Comparison of ENCODE assay signal across 19 cellular contexts in the genomic region with DNA sequence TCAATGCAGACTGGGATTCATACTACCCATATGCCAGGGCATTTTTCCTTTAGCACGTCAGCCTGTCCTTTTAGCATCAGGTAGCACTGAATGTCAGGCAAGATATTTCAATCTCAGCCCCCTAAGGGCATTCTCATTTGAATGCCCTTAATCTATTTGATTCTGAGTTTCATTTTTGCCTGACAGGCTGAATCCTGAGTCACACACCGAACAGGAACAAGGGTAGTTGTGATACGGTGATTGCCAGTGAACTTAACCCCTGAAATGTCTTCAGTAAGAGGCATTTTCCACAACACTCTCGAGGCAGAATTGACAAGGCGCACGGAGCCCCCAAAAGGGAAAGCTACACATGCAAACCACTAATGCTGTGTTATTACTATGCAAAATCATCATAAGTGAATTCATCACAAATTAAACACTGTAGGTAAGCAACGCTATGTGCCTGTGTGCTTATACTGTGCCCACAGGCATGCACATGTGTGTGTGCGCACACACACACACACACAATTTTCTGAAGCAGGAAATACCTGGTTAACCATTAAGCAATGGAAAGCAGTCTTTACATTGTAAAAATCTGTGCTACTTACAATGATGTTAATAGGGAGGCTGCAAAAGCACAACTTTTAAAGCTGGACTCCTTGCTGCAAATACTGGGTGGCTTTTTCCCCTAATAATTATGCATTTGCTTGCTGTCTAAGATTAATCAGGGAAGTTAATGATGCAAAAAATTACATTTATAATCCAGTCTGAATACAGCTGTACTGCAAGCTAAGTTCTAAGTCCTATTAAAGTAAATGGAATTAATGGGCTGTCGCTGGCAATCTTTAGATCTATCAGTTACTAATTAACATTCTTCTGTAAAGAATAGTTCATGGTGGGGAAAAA.
DNase-seq lines count a peak whose midpoint lies in the region; ATAC-seq and TF ChIP-seq lines count a peak whose summit lies in the region.
"Had no signal": no experiment of that assay in that cellular context is flagged by ENCODE, and none has a peak within 500 bp of the region (broad histone marks: within the 10 kb centered on the region; RNA-seq: fewer than 3 reads in every experiment).

No MANE protein-coding gene starts in this region.

- no peaks in the 10 kb centered on the region for H3K9me3 ChIP-seq in osteoblast (ENCODE audit: low read depth, low read length)
- H3K9me3 ChIP-seq: esophagus squamous epithelium, testis had no signal

- in situ Hi-C loops in Caki2 (cut with HindIII; ENCODE audit: low pct_unique_long_range_greater_than_20kb, low sequenced_read_pairs): no loop called here

- H3K4me1 ChIP-seq in osteoblast (ENCODE audit: insufficient read depth, low read length): no peaks in the 10 kb centered on the region
- H3K4me1 ChIP-seq: esophagus squamous epithelium, testis had no signal

- ATAC-seq in GM18861 (IDR thresholded peaks at IDR 0.05; ENCODE audit: unreplicated experiment) (no peak), HG03520 (IDR thresholded peaks at IDR 0.05; ENCODE audit: unreplicated experiment) (no peak)
- ATAC-seq: activated T-cell treated with anti-CD3 and anti-CD28 coated beads, Interleukin-2, amount 50 U/mL, for 72 hours; K562; naive thymus-derived CD8-positive, alpha-beta T cell; WTC11 had no signal

- DNase-seq in Caki2 (ENCODE audit: low read depth) (peak; percentile 71), OCI-M1 (lab: John Stamatoyannopoulos, UW) (peak; percentile 19), epithelial cell of proximal tubule (ENCODE audit: low read depth) (peak; percentile 61), osteoblast (ENCODE audit: insufficient read length, low spot score, missing footprints) (no peak), NCI-H774 (lab: John Stamatoyannopoulos, UW) (no peak), substantia nigra (lab: John Stamatoyannopoulos, UW) (no peak)
- DNase-seq: activated CD8-positive, alpha-beta memory T cell treated with anti-CD3 and anti-CD28 coated beads for 24 hours; activated T-cell treated with anti-CD3 and anti-CD28 coated beads, Interleukin-2, amount 50 U/mL, for 72 hours; esophagus squamous epithelium; naive thymus-derived CD8-positive, alpha-beta T cell; NCI-H1092; NCI-H2029 treated with DMSO at 0.1 percent for 48 hours; NCI-H510A; SHP77; testis had no signal

- no peaks in the 10 kb centered on the region for H3K27me3 ChIP-seq in osteoblast (ENCODE audit: insufficient read depth, low read length)
- H3K27me3 ChIP-seq: esophagus squamous epithelium, testis had no signal

- no peak overlapping the region for H2AFZ ChIP-seq in osteoblast (ENCODE audit: low read length)

- no peaks in the 10 kb centered on the region for H3K79me2 ChIP-seq in osteoblast (ENCODE audit: insufficient read depth, low read length)

- H3K4me3 ChIP-seq in epithelial cell of proximal tubule (ENCODE audit: low read depth, low read length) (peak overlapping the region; percentile 42), osteoblast (ENCODE audit: insufficient read depth, low read length) (no peak overlapping the region)
- H3K4me3 ChIP-seq: esophagus squamous epithelium, K562, testis had no signal

- H4K20me1 ChIP-seq in osteoblast (ENCODE audit: insufficient read depth, low read length): no peaks in the 10 kb centered on the region

- H3K27ac ChIP-seq in osteoblast (ENCODE audit: low read depth, low read length): no peak overlapping the region
- H3K27ac ChIP-seq in substantia nigra (ENCODE audit: low read depth, low read length, poor library complexity, severe bottlenecking): no peak overlapping the region
- H3K27ac ChIP-seq: testis had no signal

- H3K4me2 ChIP-seq in osteoblast (ENCODE audit: insufficient read depth, low read length): peak overlapping the region; percentile 37

- TF ChIP-seq CTCF in epithelial cell of proximal tubule (conservative IDR thresholded peaks at IDR 0.05; ENCODE audit: low read depth, low read length) (no peak), osteoblast (IDR thresholded peaks at IDR 0.05; ENCODE audit: extremely low read depth, low read depth, low read length) (no peak)

- H3K36me3 ChIP-seq in osteoblast (ENCODE audit: insufficient read depth, low read length): no peaks in the 10 kb centered on the region
- H3K36me3 ChIP-seq: esophagus squamous epithelium had no signal

Comparison
In these comparisons a context has a peak if more than half of its experiments do, and no peak if none do; other contexts are left out.
1. DNase-seq: peak in Caki2 (single experiment), OCI-M1 (single experiment) and epithelial cell of proximal tubule (single experiment); none in osteoblast (single experiment), NCI-H774 (single experiment) and substantia nigra (0 of 49).